Comparison of ENCODE assay signal across 13 cellular contexts in the genomic region with DNA sequence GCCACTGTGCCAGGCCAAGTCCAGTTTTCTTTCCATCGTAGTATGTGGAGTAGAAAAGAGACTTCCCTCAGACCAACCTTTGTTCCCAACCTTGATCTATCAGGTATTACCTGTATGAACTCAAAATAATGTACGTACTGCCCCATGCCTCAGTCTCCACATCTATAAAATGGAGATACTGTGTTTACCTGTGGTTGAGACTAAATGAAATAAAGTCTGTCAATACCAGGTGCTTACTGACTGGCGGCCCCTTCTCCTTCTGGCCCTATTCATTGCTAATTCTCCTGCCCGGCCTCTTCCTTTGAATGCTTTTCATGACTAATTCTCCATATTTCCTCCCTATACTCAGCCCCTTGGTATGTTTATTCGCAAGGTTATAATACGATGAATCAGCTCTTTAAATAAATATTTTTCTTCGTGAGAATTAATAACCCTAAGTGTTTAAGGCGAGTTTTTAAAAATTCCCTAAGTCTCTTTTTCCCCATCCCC.
DNase-seq lines count a peak whose midpoint lies in the region; ATAC-seq, FAIRE-seq and TF ChIP-seq lines count a peak whose summit lies in the region.
"Had no signal": no experiment of that assay in that cellular context is flagged by ENCODE, and none has a peak within 500 bp of the region (broad histone marks: within the 10 kb centered on the region; RNA-seq: fewer than 3 reads in every experiment).

No MANE protein-coding gene starts in this region.

- H3K9ac ChIP-seq in IMR-90 (ENCODE audit: low read depth, low read length) (no peak overlapping the region; the same call in 1 of the 2 replicates), K562 (ENCODE audit: insufficient read depth in 1 of 2, low read depth in 2 of 2, low read length in 2 of 2) (no peak overlapping the region)

- peak overlapping the region; percentile 95 for H2BK5ac ChIP-seq in IMR-90 (ENCODE audit: low read depth, low read length, poor library complexity, severe bottlenecking)

- DNase-seq in AG08396 (ENCODE audit: low spot score) (peak; percentile 78), IMR-90 (peak; percentile 92), K562 (ENCODE audit: extremely low read depth in 1 of 4, low spot score in 3 of 4) (no peak), kidney epithelial cell (ENCODE audit: low read depth) (peak; percentile 65), iPS-NIHi11 (ENCODE audit: low spot score) (no peak), medulla oblongata (ENCODE audit: extremely low spot score) (no peak), NCI-H1436 (lab: John Stamatoyannopoulos, UW) (no peak)
- DNase-seq in activated naive CD4-positive, alpha-beta T cell (lab: John Stamatoyannopoulos, UW), result no peak
- DNase-seq: activated CD8-positive, alpha-beta memory T cell treated with anti-CD3 and anti-CD28 coated beads for 24 hours; activated naive CD8-positive, alpha-beta T cell treated with anti-CD3 and anti-CD28 coated beads, Interleukin-2, amount 10 ng/mL, durations not matched to agents 7 days and 5 days; NCI-H187; tibial artery had no signal

- H2AK9ac ChIP-seq in IMR-90 (replicated peaks; ENCODE audit: low read depth, low read length, poor library complexity), result no peak overlapping the region

- H2AFZ ChIP-seq in IMR-90 (replicated peaks; ENCODE audit: low read length, poor library complexity) (no peak overlapping the region), K562 (ENCODE audit: low read depth, low read length) (no peak overlapping the region)

- H3K27me3 ChIP-seq in IMR-90 (ENCODE audit: control insufficient read depth, insufficient read depth, low read length) (no peaks in the 10 kb centered on the region), K562 (ENCODE audit: control insufficient read depth in 2 of 2, insufficient read depth in 2 of 2, low read length in 2 of 2) (peaks cover 0 to 4% of the 10 kb centered on the region in 2 experiments; a peak in 1 of 5 replicates), kidney epithelial cell (ENCODE audit: control insufficient read depth, insufficient read depth, low read length) (no peaks in the 10 kb centered on the region)
- H3K27me3 ChIP-seq: tibial artery had no signal

- H3K9me1 ChIP-seq in IMR-90 (ENCODE audit: insufficient read depth, low read length), result peaks cover 16% of the 10 kb centered on the region
- H3K9me1 ChIP-seq in K562 (ENCODE audit: control insufficient read depth, insufficient read depth, low read length), result no peaks in the 10 kb centered on the region

- no peaks in the 10 kb centered on the region for H3K36me3 ChIP-seq in IMR-90 (ENCODE audit: control insufficient read depth, insufficient read depth, low read length)
- H3K36me3 ChIP-seq in K562 (ENCODE audit: control insufficient read depth, insufficient read depth, low read length), result no peaks in the 10 kb centered on the region
- no peaks in the 10 kb centered on the region for H3K36me3 ChIP-seq in kidney epithelial cell (ENCODE audit: control insufficient read depth, insufficient read depth, low read length)
- H3K36me3 ChIP-seq: tibial artery had no signal

- peak overlapping the region; percentile 82 for H3K27ac ChIP-seq in IMR-90 (ENCODE audit: insufficient read depth, low read length)
- no peak overlapping the region for H3K27ac ChIP-seq in K562 (ENCODE audit: extremely low read depth, low read depth, low read length)
- H3K27ac ChIP-seq: C4-2B had no signal

- H4K8ac ChIP-seq in IMR-90 (ENCODE audit: low read depth in 2 of 2, low read length in 2 of 2), result peak overlapping the region; percentile 93 to 94

- H3K79me2 ChIP-seq in K562 (ENCODE audit: control insufficient read depth, insufficient read depth, low read length), result no peaks in the 10 kb centered on the region

- peak; percentile 21; the same call in 1 of the 2 replicates for TF ChIP-seq RAD21 in IMR-90 (IDR thresholded peaks at IDR 0.05; ENCODE audit: low read length)
- TF ChIP-seq RAD21 in K562 (CRISPR knock-in tag; conservative IDR thresholded peaks at IDR 0.05 in 1 of 2, IDR thresholded peaks at IDR 0.05 in 1 of 2), result no peak

- H2BK20ac ChIP-seq in IMR-90 (ENCODE audit: low read depth, low read length), result peak overlapping the region; percentile 100

- no peak for TF ChIP-seq CTCF in IMR-90 (conservative IDR thresholded peaks at IDR 0.05; ENCODE audit: low read depth, low read length)
- TF ChIP-seq CTCF in K562 (IDR thresholded peaks at IDR 0.05 in 2 of 3, conservative IDR thresholded peaks at IDR 0.05 in 1 of 3; ENCODE audit: insufficient read depth in 2 of 3, low read depth in 1 of 3, low read length in 3 of 3), result no peak
- TF ChIP-seq CTCF in kidney epithelial cell (IDR thresholded peaks at IDR 0.05; ENCODE audit: insufficient read depth, low read length, poor library complexity, severe bottlenecking), result no peak

- WGBS in IMR-90 (ENCODE audit: extremely low coverage in 2 of 2, insufficient read length in 1 of 2), 2 experiments, result no CpG with 5 or more reads among the region's 8 CpGs
- WGBS in K562 (ENCODE audit: insufficient coverage, low coverage, missing lambda C conversion rate), result 0% methylated on average over 8 of the region's 8 CpGs

- H3K9me3 ChIP-seq in IMR-90 (ENCODE audit: control insufficient read depth, insufficient read depth, low read length) (no peaks in the 10 kb centered on the region), K562 (replicated peaks; ENCODE audit: control insufficient read depth, insufficient read depth, low read depth, low read length) (no peaks in the 10 kb centered on the region)
- H3K9me3 ChIP-seq: tibial artery had no signal

- ATAC-seq in IMR-90 (ENCODE audit: low read depth) (peak; percentile 93), K562 (no peak)

- H3K14ac ChIP-seq in IMR-90 (replicated peaks; ENCODE audit: low read depth, low read length), result peak overlapping the region; percentile 97

- peak overlapping the region; percentile 90 for H4K5ac ChIP-seq in IMR-90 (ENCODE audit: low read depth, low read length)

- H3K79me1 ChIP-seq in IMR-90 (ENCODE audit: low read depth in 1 of 2, low read length in 2 of 2), result peaks cover 24 to 48% of the 10 kb centered on the region in 2 experiments

- peak overlapping the region; percentile 98 for H3K4ac ChIP-seq in IMR-90 (ENCODE audit: low read depth, low read length)

- peak overlapping the region; percentile 84 for H4K91ac ChIP-seq in IMR-90 (ENCODE audit: insufficient read depth, low read depth, low read length)

- CTCF ChIA-PET in IMR-90 (lab: Yijun Ruan, JAX), result interaction anchor here (0.8 kb wide), 1 partner anchor 22 kb away, joined by 3 read pairs; no protein-coding TSS in a partner anchor
- CTCF ChIA-PET in K562 (lab: Yijun Ruan, JAX; ENCODE audit: low intra/inter-chr PET ratio), result no interaction called here

- H3K4me2 ChIP-seq in IMR-90 (ENCODE audit: low read depth, low read length) (peak overlapping the region; percentile 60; the same call in 1 of the 2 replicates), K562 (ENCODE audit: insufficient read depth, low read length) (no peak overlapping the region)

- H3K4me1 ChIP-seq in IMR-90 (ENCODE audit: control insufficient read depth, insufficient read depth, low read length) (peaks cover 18% of the 10 kb centered on the region), K562 (replicated peaks in 1 of 2; ENCODE audit: control insufficient read depth in 2 of 2, insufficient read depth in 2 of 2, low read length in 2 of 2) (no peaks in the 10 kb centered on the region)

- intact Hi-C loops in IMR-90 (cut with micrococcal nuclease) (loop anchor here (5.0 kb wide), 1 partner anchor 125 kb away; no protein-coding TSS in a partner anchor), K562 (cut with micrococcal nuclease) (no loop called here)

- H3K56ac ChIP-seq in IMR-90 (ENCODE audit: extremely low read depth, insufficient read depth, low read length), result peak overlapping the region; percentile 88

- FAIRE-seq in K562 (lab: Jason Lieb, UNC), result no peak

- peak overlapping the region; percentile 97 for H2BK15ac ChIP-seq in IMR-90 (ENCODE audit: low read depth, low read length)

- peak overlapping the region; percentile 77 for H3K18ac ChIP-seq in IMR-90 (ENCODE audit: low read depth, low read length)

- POLR2A ChIA-PET in IMR-90 (lab: Charles Lee; ENCODE audit: unreplicated experiment), result interaction anchor here (1.1 kb wide), 1 partner anchor 9 kb away, joined by 4 read pairs; no protein-coding TSS in a partner anchor
- POLR2A ChIA-PET in K562 (lab: Yijun Ruan, JAX), result no interaction called here

- no peak for TF ChIP-seq EP300 in K562 (IDR thresholded peaks at IDR 0.05; ENCODE audit: low read length)

- BruUV-seq in IMR-90 (replicated peaks; lab: Mats Ljungman, UMichigan) (no TSS peak), K562 (replicated peaks; lab: Mats Ljungman, UMichigan) (no TSS peak)

- no peaks in the 10 kb centered on the region for H4K20me1 ChIP-seq in IMR-90 (ENCODE audit: insufficient read depth, low read length)
- no peaks in the 10 kb centered on the region for H4K20me1 ChIP-seq in K562 (replicated peaks; ENCODE audit: control insufficient read depth, insufficient read depth, low read length)

- peak; percentile 64; the same call in 1 of the 2 replicates for TF ChIP-seq POLR2A in IMR-90 (IDR thresholded peaks at IDR 0.05; ENCODE audit: low read depth, low read length)
- TF ChIP-seq POLR2A in K562 (conservative IDR thresholded peaks at IDR 0.05), result no peak

- no peak overlapping the region for H3K4me3 ChIP-seq in IMR-90 (ENCODE audit: insufficient read depth, low read depth, low read length)
- no peak overlapping the region for H3K4me3 ChIP-seq in K562
- H3K4me3 ChIP-seq in kidney epithelial cell (ENCODE audit: low read depth, low read length), result no peak overlapping the region
- H3K4me3 ChIP-seq: tibial artery had no signal

- H2BK120ac ChIP-seq in IMR-90 (ENCODE audit: low read depth, low read length), result peak overlapping the region; percentile 99

- peak overlapping the region; percentile 89; the same call in 1 of the 2 replicates for H3K23ac ChIP-seq in IMR-90 (ENCODE audit: low read depth, low read length)

- in situ Hi-C loops in IMR-90 (cut with MboI; ENCODE audit: low sequenced_read_pairs) (loop anchor here (5.0 kb wide), 1 partner anchor 60 kb away; no protein-coding TSS in a partner anchor), K562 (cut with MboI) (no loop called here)

- peak overlapping the region; percentile 98 for H2AK5ac ChIP-seq in IMR-90 (ENCODE audit: low read depth, low read length)

- dilution Hi-C loops in IMR-90 (cut with HindIII; ENCODE audit: low sequenced_read_pairs, unreplicated experiment), result no loop called here

TF ChIP-seq in IMR-90, 13 proteins besides CTCF, POLR2A, EP300 and RAD21 (continues in another document):
- TF ChIP-seq BHLHE40 (IDR thresholded peaks at IDR 0.05; ENCODE audit: low read depth, low read length), result 0 out of 2 replicates have a peak, but pooled peaks have one; percentile 24
- peak; percentile 93 for TF ChIP-seq FOS (IDR thresholded peaks at IDR 0.05; ENCODE audit: low read depth, low read length)
- TF ChIP-seq MAFK (IDR thresholded peaks at IDR 0.05; ENCODE audit: low read depth, low read length), result peak; percentile 84
- no peak for TF ChIP-seq CHD1 (IDR thresholded peaks at IDR 0.05; ENCODE audit: low read depth, low read length)

TF ChIP-seq in K562, 482 proteins besides CTCF, POLR2A, EP300 and RAD21 (continues in another document):
- no peak for TF ChIP-seq HOXB6 (CRISPR knock-in tag; IDR thresholded peaks at IDR 0.05; ENCODE audit: borderline replicate concordance)

Comparison
In these comparisons a context has a peak if more than half of its experiments do, and no peak if none do; other contexts are left out.
1. DNase-seq: peak in AG08396 (single experiment), IMR-90 (single experiment) and kidney epithelial cell (single experiment); none in K562 (0 of 4), activated naive CD4-positive, alpha-beta T cell (0 of 4), iPS-NIHi11 (single experiment), medulla oblongata (single experiment) and NCI-H1436 (single experiment).